Comparison of ENCODE assay signal across 1 cellular context in genomic region chr2:234558642-234559041, GRCh38.
TF ChIP-seq lines count a peak whose summit lies in the region.

No MANE protein-coding gene starts in this region.

TF ChIP-seq in GM23338, 12 proteins besides CTCF, POLR2A, EP300 and RAD21 (continued from another document):
- TF ChIP-seq, protein P1, sequence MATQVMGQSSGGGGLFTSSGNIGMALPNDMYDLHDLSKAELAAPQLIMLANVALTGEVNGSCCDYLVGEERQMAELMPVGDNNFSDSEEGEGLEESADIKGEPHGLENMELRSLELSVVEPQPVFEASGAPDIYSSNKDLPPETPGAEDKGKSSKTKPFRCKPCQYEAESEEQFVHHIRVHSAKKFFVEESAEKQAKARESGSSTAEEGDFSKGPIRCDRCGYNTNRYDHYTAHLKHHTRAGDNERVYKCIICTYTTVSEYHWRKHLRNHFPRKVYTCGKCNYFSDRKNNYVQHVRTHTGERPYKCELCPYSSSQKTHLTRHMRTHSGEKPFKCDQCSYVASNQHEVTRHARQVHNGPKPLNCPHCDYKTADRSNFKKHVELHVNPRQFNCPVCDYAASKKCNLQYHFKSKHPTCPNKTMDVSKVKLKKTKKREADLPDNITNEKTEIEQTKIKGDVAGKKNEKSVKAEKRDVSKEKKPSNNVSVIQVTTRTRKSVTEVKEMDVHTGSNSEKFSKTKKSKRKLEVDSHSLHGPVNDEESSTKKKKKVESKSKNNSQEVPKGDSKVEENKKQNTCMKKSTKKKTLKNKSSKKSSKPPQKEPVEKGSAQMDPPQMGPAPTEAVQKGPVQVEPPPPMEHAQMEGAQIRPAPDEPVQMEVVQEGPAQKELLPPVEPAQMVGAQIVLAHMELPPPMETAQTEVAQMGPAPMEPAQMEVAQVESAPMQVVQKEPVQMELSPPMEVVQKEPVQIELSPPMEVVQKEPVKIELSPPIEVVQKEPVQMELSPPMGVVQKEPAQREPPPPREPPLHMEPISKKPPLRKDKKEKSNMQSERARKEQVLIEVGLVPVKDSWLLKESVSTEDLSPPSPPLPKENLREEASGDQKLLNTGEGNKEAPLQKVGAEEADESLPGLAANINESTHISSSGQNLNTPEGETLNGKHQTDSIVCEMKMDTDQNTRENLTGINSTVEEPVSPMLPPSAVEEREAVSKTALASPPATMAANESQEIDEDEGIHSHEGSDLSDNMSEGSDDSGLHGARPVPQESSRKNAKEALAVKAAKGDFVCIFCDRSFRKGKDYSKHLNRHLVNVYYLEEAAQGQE (IDR thresholded peaks at IDR 0.05; ENCODE audit: unreplicated experiment) = no peak
- no peak for TF ChIP-seq STAT1 (IDR thresholded peaks at IDR 0.05; ENCODE audit: unreplicated experiment)
- no peak for TF ChIP-seq ZNF114 (CRISPR knock-in tag; IDR thresholded peaks at IDR 0.05)
- TF ChIP-seq ETS1 (IDR thresholded peaks at IDR 0.05) = no peak
- TF ChIP-seq ZNF331 (CRISPR knock-in tag; IDR thresholded peaks at IDR 0.05; ENCODE audit: low read depth) = no peak
- TF ChIP-seq POLR2AphosphoS5 (IDR thresholded peaks at IDR 0.05; ENCODE audit: low read depth) = no peak
- TF ChIP-seq NANOG (IDR thresholded peaks at IDR 0.05; ENCODE audit: borderline replicate concordance) = no peak
- no peak for TF ChIP-seq CREB1 (CRISPR knock-in tag; IDR thresholded peaks at IDR 0.05; ENCODE audit: low read depth)
- TF ChIP-seq JUNB (IDR thresholded peaks at IDR 0.05; ENCODE audit: unreplicated experiment) = no peak
- TF ChIP-seq EZH2 (IDR thresholded peaks at IDR 0.05; ENCODE audit: low read depth, unreplicated experiment) = no peak
- no peak for TF ChIP-seq EZH2phosphoT487 (IDR thresholded peaks at IDR 0.05; ENCODE audit: unreplicated experiment)
TF ChIP-seq in GM23338: peak in this region for 0.
